In the genomic region with DNA sequence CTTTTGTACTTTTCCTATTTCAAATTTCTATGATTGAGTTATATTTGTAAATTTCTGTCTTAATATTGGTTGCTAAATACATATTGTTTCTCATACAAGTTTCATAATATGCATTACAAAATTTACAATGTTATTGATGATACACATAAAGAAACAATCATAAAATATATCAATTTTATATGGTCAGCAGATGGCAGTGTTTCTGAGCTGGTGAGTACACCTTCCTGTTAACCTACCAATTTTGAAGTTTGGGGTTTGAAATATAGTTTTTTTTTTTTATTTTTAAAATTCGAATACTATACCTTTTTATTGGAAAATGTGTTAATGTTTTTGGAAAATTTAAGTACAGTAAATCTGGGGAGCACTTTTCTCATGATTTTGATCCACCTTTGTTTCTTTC, we compare ENCODE assay signal across 13 cellular contexts.
DNase-seq lines count a peak whose midpoint lies in the region; ATAC-seq and TF ChIP-seq lines count a peak whose summit lies in the region.
"Had no signal": no experiment of that assay in that cellular context is flagged by ENCODE, and none has a peak within 500 bp of the region (broad histone marks: within the 10 kb centered on the region; RNA-seq: fewer than 3 reads in every experiment).

No MANE protein-coding gene starts in this region.

- in situ Hi-C loops in brain microvascular endothelial cell (cut with HindIII; ENCODE audit: low pct_ligation_motif_present, low sequenced_read_pairs): no loop called here

- no peak overlapping the region for H3K27ac ChIP-seq in brain microvascular endothelial cell

- DNase-seq in ELR (ENCODE audit: low read depth) (peak; percentile 38), LoVo (ENCODE audit: low spot score) (peak; percentile 2), brain microvascular endothelial cell (no peak), midbrain (lab: John Stamatoyannopoulos, UW) (peak; percentile 5), DMS153 treated with DMSO at 0.1 percent for 48 hours (lab: John Stamatoyannopoulos, UW; ENCODE audit: unreplicated experiment) (no peak), dedifferentiated amniotic fluid mesenchymal stem cell (ENCODE audit: extremely low spot score) (no peak)
- DNase-seq: activated CD8-positive, alpha-beta memory T cell treated with anti-CD3 and anti-CD28 coated beads, Interleukin-2, amount 10 ng/mL, durations not matched to agents 7 days and 5 days; anterior cingulate cortex; NCI-H1930; stimulated activated naive CD4-positive, alpha-beta T cell treated with Interleukin-2 at 50 U/mL for 16 hours had no signal

- H3K4me3 ChIP-seq in brain microvascular endothelial cell (ENCODE audit: low read depth, low read length): no peak overlapping the region

- H3K27me3 ChIP-seq in brain microvascular endothelial cell (replicated peaks): no peaks in the 10 kb centered on the region

- H3K36me3 ChIP-seq in brain microvascular endothelial cell (replicated peaks): no peaks in the 10 kb centered on the region

- TF ChIP-seq CTCF in brain microvascular endothelial cell (IDR thresholded peaks at IDR 0.05; ENCODE audit: low read depth, low read length, missing control alignments): peak; percentile 12

- no peak for ATAC-seq in GM18909 (IDR thresholded peaks at IDR 0.05; ENCODE audit: poor library complexity, unreplicated experiment)
- no peak for ATAC-seq in HG03139 (IDR thresholded peaks at IDR 0.05; ENCODE audit: unreplicated experiment)
- ATAC-seq: activated CD8-positive, alpha-beta memory T cell treated with anti-CD3 and anti-CD28 coated beads, Interleukin-2, amount 10 ng/mL, durations not matched to agents 7 days and 5 days; HCT116 had no signal

Comparison
In these comparisons a context has a peak if more than half of its experiments do, and no peak if none do; other contexts are left out.
1. DNase-seq: peak in ELR (single experiment), LoVo (single experiment) and midbrain (single experiment); none in brain microvascular endothelial cell (single experiment), DMS153 treated with DMSO at 0.1 percent for 48 hours (single experiment) and dedifferentiated amniotic fluid mesenchymal stem cell (single experiment).